28 cellular contexts compared by ENCODE assay signal in the genomic region with DNA sequence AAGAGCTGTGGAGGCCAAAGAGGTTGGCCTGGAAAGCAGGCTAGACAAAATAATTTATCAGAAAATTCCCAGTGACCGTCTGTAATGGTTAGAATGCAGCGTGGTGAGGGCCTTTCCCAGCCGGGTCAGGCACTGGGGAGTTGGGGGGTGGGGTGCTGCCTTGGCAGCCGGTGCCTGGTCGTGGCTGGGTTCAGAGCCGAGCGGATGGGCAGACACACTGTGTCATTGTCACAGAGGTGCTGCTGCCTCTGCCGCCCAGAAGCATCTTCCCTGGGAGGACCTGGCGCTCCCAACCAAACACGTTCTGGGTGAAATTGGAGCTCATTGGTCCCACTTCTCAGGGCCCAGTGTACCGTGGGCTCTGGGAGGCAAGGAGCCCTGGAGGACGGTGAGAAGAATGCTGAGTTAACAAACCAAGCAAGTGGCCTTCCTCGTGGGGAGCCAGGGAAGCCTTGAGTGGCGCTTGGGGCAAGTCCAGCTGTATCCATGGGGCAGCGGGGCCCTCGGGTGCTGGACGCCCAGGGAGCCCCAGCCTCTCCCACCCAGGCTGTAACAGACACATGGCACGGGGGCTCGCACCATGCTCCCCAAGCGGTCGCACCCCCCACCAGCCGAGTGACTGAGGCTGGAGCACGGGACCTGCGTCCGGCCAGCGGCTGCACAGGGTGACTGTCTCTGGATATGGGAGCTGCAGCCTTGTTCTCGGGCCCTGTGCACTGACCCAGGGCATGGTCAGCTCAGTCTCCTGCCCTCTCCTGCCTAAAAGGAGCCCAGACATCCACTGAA. TPM values are rescaled to one million over a fixed set of nuclear protein-coding genes. Genes with fewer than 3 reads are reported as not detected.
DNase-seq lines count a peak whose midpoint lies in the region; ATAC-seq, FAIRE-seq and TF ChIP-seq lines count a peak whose summit lies in the region.
"Had no signal": no experiment of that assay in that cellular context is flagged by ENCODE, and none has a peak within 500 bp of the region (broad histone marks: within the 10 kb centered on the region; RNA-seq: fewer than 3 reads in every experiment).

No MANE protein-coding gene starts in this region.

- peaks cover 17% of the 10 kb centered on the region for H3K9me3 Mint-ChIP-seq in mesothelial cell of epicardium
- H3K9me3 Mint-ChIP-seq: activated T-helper 2 cell treated with anti-CD3 and anti-CD28 coated beads, Interferon-gamma antibody, Interleukin-2, Interleukin-4, amounts not matched to agents 10 μg/mL and 5 μg/mL and 100 μg/mL, durations not matched to agents 14 hours and 24 hours and 36 hours; stimulated activated effector memory CD8-positive, alpha-beta T cell treated with anti-CD3 and anti-CD28 coated beads, Interleukin-12 subunit alpha, Interleukin-12 subunit beta, amount 100 ng/mL, for 72 hours; T-helper 1 cell treated with Interleukin-12 subunit alpha and Interleukin-12 subunit beta and Interleukin-4 antibody, amounts not matched to agents 30 μg/mL and 1 μg/mL, for 36 hours had no signal

- H3K4me3 ChIP-seq in ascending aorta (no peak overlapping the region), kidney (ENCODE audit: low read length in 2 of 2) (no peak overlapping the region)
- H3K4me3 ChIP-seq: right atrium auricular region, SK-N-MC had no signal

- DNase-seq in C1 segment of cervical spinal cord (lab: John Stamatoyannopoulos, UW) (peak in 11 of 14 donors; percentile 31 to 77 (median 58)), ascending aorta (ENCODE audit: low spot score in 2 of 2) (no peak), kidney (peak; percentile 60), posterior cingulate gyrus (peak; percentile 47 to 96 (median 71)), NOMO-1 (lab: John Stamatoyannopoulos, UW; ENCODE audit: unreplicated experiment in 2 of 2) (no peak), mesothelial cell of epicardium (ENCODE audit: low spot score in 2 of 2, unreplicated experiment in 2 of 2) (no peak), NCI-H526 (lab: John Stamatoyannopoulos, UW) (no peak)
- DNase-seq: activated CD4-positive, alpha-beta T cell treated with anti-CD3 and anti-CD28 coated beads, Interleukin-2, amount 50 U/mL, for 48 hours; DMS79; H9; mesenchymal stem cell; NCI-H1092 treated with DMSO at 0.1 percent for 48 hours; NCI-H2081; NCI-H2227 treated with DMSO at 0.1 percent for 48 hours; NCI-H748 treated with DMSO at 0.1 percent for 48 hours; stimulated activated CD4-positive, alpha-beta T cell treated with anti-CD3 and anti-CD28 coated beads, Interleukin-4, amount 100 ng/mL, for 24 hours had no signal

- no peaks in the 10 kb centered on the region for H3K9me3 ChIP-seq in ascending aorta
- H3K9me3 ChIP-seq in kidney (ENCODE audit: control insufficient read depth in 1 of 2, low read length in 2 of 2) = no peaks in the 10 kb centered on the region
- H3K9me3 ChIP-seq: right atrium auricular region had no signal

- H3K27ac ChIP-seq in ascending aorta = peak overlapping the region; percentile 55 to 79
- no peak overlapping the region for H3K27ac ChIP-seq in kidney (ENCODE audit: low read depth in 2 of 2, low read length in 2 of 2)
- H3K27ac ChIP-seq: C4-2B, right atrium auricular region, SK-N-MC had no signal

- no peak overlapping the region for H3K4me3 Mint-ChIP-seq in mesothelial cell of epicardium
- H3K4me3 Mint-ChIP-seq: activated naive CD8-positive, alpha-beta T cell; H9; stimulated activated effector memory CD8-positive, alpha-beta T cell treated with anti-CD3 and anti-CD28 coated beads, Interleukin-12 subunit alpha, Interleukin-12 subunit beta, amount 100 ng/mL, for 72 hours; T-helper 1 cell treated with Interleukin-12 subunit alpha and Interleukin-12 subunit beta and Interleukin-4 antibody, amounts not matched to agents 30 μg/mL and 1 μg/mL, for 36 hours had no signal

- H3K27me3 Mint-ChIP-seq in mesothelial cell of epicardium (ENCODE audit: low read depth) = no peaks in the 10 kb centered on the region

- FAIRE-seq in kidney (lab: Jason Lieb, UNC) = no peak
- FAIRE-seq: TTC549 had no signal

- intact Hi-C loops in ascending aorta (cut with DNase I) (loop anchor here (5.0 kb wide), 1 partner anchor 40 kb away; no protein-coding TSS in a partner anchor), kidney (cut with DNase I) (no loop called here), posterior cingulate gyrus (cut with DNase I) (no loop called here)

- peaks cover 3 to 9% of the 10 kb centered on the region in 2 donors for H3K4me1 ChIP-seq in ascending aorta
- no peaks in the 10 kb centered on the region for H3K4me1 ChIP-seq in kidney (ENCODE audit: control insufficient read depth in 1 of 2, insufficient read depth in 1 of 2, low read depth in 1 of 2, low read length in 2 of 2)
- H3K4me1 ChIP-seq: right atrium auricular region had no signal

- ATAC-seq in HG03280 (IDR thresholded peaks at IDR 0.05; ENCODE audit: unreplicated experiment) = no peak
- ATAC-seq: stimulated activated effector memory CD8-positive, alpha-beta T cell treated with anti-CD3 and anti-CD28 coated beads, Interleukin-12 subunit alpha, Interleukin-12 subunit beta, amount 100 ng/mL, for 72 hours had no signal

- H3K36me3 Mint-ChIP-seq in mesothelial cell of epicardium = peaks cover 2% of the 10 kb centered on the region
- H3K36me3 Mint-ChIP-seq: activated naive CD8-positive, alpha-beta T cell; stimulated activated effector memory CD8-positive, alpha-beta T cell treated with anti-CD3 and anti-CD28 coated beads, Interleukin-12 subunit alpha, Interleukin-12 subunit beta, amount 100 ng/mL, for 72 hours had no signal

- no peaks in the 10 kb centered on the region for H3K27me3 ChIP-seq in ascending aorta
- H3K27me3 ChIP-seq: right atrium auricular region had no signal

- H3K4me1 Mint-ChIP-seq in mesothelial cell of epicardium = no peaks in the 10 kb centered on the region
- H3K4me1 Mint-ChIP-seq: H9; stimulated activated effector memory CD8-positive, alpha-beta T cell treated with anti-CD3 and anti-CD28 coated beads, Interleukin-12 subunit alpha, Interleukin-12 subunit beta, amount 100 ng/mL, for 72 hours had no signal

- H3K36me3 ChIP-seq in ascending aorta (no peaks in the 10 kb centered on the region), kidney (ENCODE audit: control insufficient read depth in 1 of 2, insufficient read depth in 2 of 2, low read length in 2 of 2) (no peaks in the 10 kb centered on the region)
- H3K36me3 ChIP-seq: right atrium auricular region had no signal

- no peak overlapping the region for H3K9ac ChIP-seq in kidney (ENCODE audit: low read length in 2 of 2)

- TF ChIP-seq CTCF in ascending aorta (IDR thresholded peaks at IDR 0.05) (no peak), kidney (IDR thresholded peaks at IDR 0.05; ENCODE audit: borderline replicate concordance, extremely low read depth, insufficient read depth) (no peak), mesothelial cell of epicardium (IDR thresholded peaks at IDR 0.05; ENCODE audit: unreplicated experiment) (no peak)

- H3K27ac Mint-ChIP-seq in mesothelial cell of epicardium = no peak overlapping the region
- H3K27ac Mint-ChIP-seq: activated naive CD8-positive, alpha-beta T cell; activated T-helper 2 cell treated with anti-CD3 and anti-CD28 coated beads, Interferon-gamma antibody, Interleukin-2, Interleukin-4, amounts not matched to agents 10 μg/mL and 5 μg/mL and 100 μg/mL, durations not matched to agents 14 hours and 24 hours and 36 hours; H9; stimulated activated effector memory CD8-positive, alpha-beta T cell treated with anti-CD3 and anti-CD28 coated beads, Interleukin-12 subunit alpha, Interleukin-12 subunit beta, amount 100 ng/mL, for 72 hours; T-helper 1 cell treated with Interleukin-12 subunit alpha and Interleukin-12 subunit beta and Interleukin-4 antibody, amounts not matched to agents 30 μg/mL and 1 μg/mL, for 36 hours had no signal

RNA-seq across cellular contexts. Expression of a gene that starts 54.1 kb away (rescaled TPM):
- total RNA-seq in ascending aorta = not detected
- not detected for total RNA-seq in kidney
- polyA plus RNA-seq in kidney (ENCODE audit: insufficient read depth, low read depth, low replicate concordance) = not detected
- total RNA-seq in mesothelial cell of epicardium = not detected in 3 replicates
- total RNA-seq: activated T-helper 2 cell treated with anti-CD3 and anti-CD28 coated beads, Interferon-gamma antibody, Interleukin-2, Interleukin-4, amounts not matched to agents 10 μg/mL and 5 μg/mL and 100 μg/mL, durations not matched to agents 14 hours and 24 hours and 36 hours; H9; omental fat pad; right atrium auricular region; subcutaneous adipose tissue; urinary bladder had no signal
- polyA plus RNA-seq: urinary bladder had no signal

Comparison
In these comparisons a context has a peak if more than half of its experiments do, and no peak if none do; other contexts are left out.
1. DNase-seq: peak in C1 segment of cervical spinal cord (11 of 14), kidney (single experiment) and posterior cingulate gyrus (10 of 10); none in ascending aorta (0 of 2), NOMO-1 (0 of 2), mesothelial cell of epicardium (0 of 2) and NCI-H526 (0 of 2).
2. H3K27ac ChIP-seq: peak in ascending aorta (2 of 2); none in kidney (0 of 2).